Comparison of ENCODE assay signal across 1 cellular context in genomic region chr19:47111682-47112165, GRCh38.
TF ChIP-seq lines count a peak whose summit lies in the region.

No MANE protein-coding gene starts in this region.

TF ChIP-seq in GM23338, 12 proteins besides CTCF, POLR2A, EP300 and RAD21 (continued from another document):
- TF ChIP-seq REST (IDR thresholded peaks at IDR 0.05; ENCODE audit: unreplicated experiment) (no peak), ZNF114 (CRISPR knock-in tag; IDR thresholded peaks at IDR 0.05) (no peak), ZNF331 (CRISPR knock-in tag; IDR thresholded peaks at IDR 0.05; ENCODE audit: low read depth) (no peak)
